Comparison of ENCODE assay signal across 33 cellular contexts in genomic region chr12:84954415-84954814, GRCh38. TPM values are rescaled to one million over a fixed set of nuclear protein-coding genes. Genes with fewer than 3 reads are reported as not detected.
"Had no signal": no experiment of that assay in that cellular context is flagged by ENCODE, and none has a peak within 500 bp of the region (broad histone marks: within the 10 kb centered on the region; RNA-seq: fewer than 3 reads in every experiment).

No MANE protein-coding gene starts in this region.

- H3K36me3 Mint-ChIP-seq: activated CD8-positive, alpha-beta memory T cell treated with anti-CD3 and anti-CD28 coated beads, Interleukin-2, amount 10 ng/mL, durations not matched to agents 7 days and 5 days; activated naive CD8-positive, alpha-beta T cell treated with anti-CD3 and anti-CD28 coated beads for 36 hours had no signal

- H3K27ac Mint-ChIP-seq: activated CD4-positive, alpha-beta memory T cell treated with anti-CD3 and anti-CD28 coated beads, Interleukin-2, amount 10 ng/mL, durations not matched to agents 7 days and 5 days; activated CD8-positive, alpha-beta memory T cell treated with anti-CD3 and anti-CD28 coated beads, Interleukin-2, amount 10 ng/mL, durations not matched to agents 7 days and 5 days; activated naive CD8-positive, alpha-beta T cell treated with anti-CD3 and anti-CD28 coated beads for 36 hours; activated T-cell treated with anti-CD3 and anti-CD28 coated beads, Interleukin-2, amount 50 U/mL, for 72 hours; activated T-helper 17 cell treated with anti-CD3 and anti-CD28 coated beads, Interleukin-2, amount 50 U/mL, for 72 hours had no signal

- H3K4me1 ChIP-seq: SJCRH30 had no signal

- H3K9me3 Mint-ChIP-seq: activated CD4-positive, alpha-beta memory T cell treated with anti-CD3 and anti-CD28 coated beads, Interleukin-2, amount 10 ng/mL, durations not matched to agents 7 days and 5 days; activated naive CD8-positive, alpha-beta T cell treated with anti-CD3 and anti-CD28 coated beads for 36 hours; activated T-helper 17 cell treated with anti-CD3 and anti-CD28 coated beads, Interleukin-2, amount 50 U/mL, for 72 hours had no signal

- H3K9me3 ChIP-seq: SJCRH30 had no signal

- H3K36me3 ChIP-seq: SJCRH30, WERI-Rb-1 had no signal

- H3K27ac ChIP-seq: SJCRH30, SK-N-MC, WERI-Rb-1 had no signal

- ATAC-seq: activated CD8-positive, alpha-beta memory T cell treated with anti-CD3 and anti-CD28 coated beads, Interleukin-2, amount 10 ng/mL, durations not matched to agents 7 days and 5 days; activated T-cell treated with anti-CD3 and anti-CD28 coated beads, Interleukin-2, amount 50 U/mL, for 72 hours; activated T-helper 17 cell treated with anti-CD3 and anti-CD28 coated beads, Interleukin-2, amount 50 U/mL, for 72 hours had no signal

- H3K4me1 Mint-ChIP-seq: activated CD4-positive, alpha-beta memory T cell treated with anti-CD3 and anti-CD28 coated beads, Interleukin-2, amount 10 ng/mL, durations not matched to agents 7 days and 5 days; activated CD8-positive, alpha-beta memory T cell treated with anti-CD3 and anti-CD28 coated beads, Interleukin-2, amount 10 ng/mL, durations not matched to agents 7 days and 5 days; activated naive CD8-positive, alpha-beta T cell treated with anti-CD3 and anti-CD28 coated beads for 36 hours; activated T-helper 17 cell treated with anti-CD3 and anti-CD28 coated beads, Interleukin-2, amount 50 U/mL, for 72 hours had no signal

- H3K4me3 Mint-ChIP-seq: activated CD4-positive, alpha-beta memory T cell treated with anti-CD3 and anti-CD28 coated beads, Interleukin-2, amount 10 ng/mL, durations not matched to agents 7 days and 5 days; activated CD8-positive, alpha-beta memory T cell treated with anti-CD3 and anti-CD28 coated beads, Interleukin-2, amount 10 ng/mL, durations not matched to agents 7 days and 5 days; activated naive CD8-positive, alpha-beta T cell treated with anti-CD3 and anti-CD28 coated beads for 36 hours; activated T-cell treated with anti-CD3 and anti-CD28 coated beads, Interleukin-2, amount 50 U/mL, for 72 hours; activated T-helper 17 cell treated with anti-CD3 and anti-CD28 coated beads, Interleukin-2, amount 50 U/mL, for 72 hours had no signal

- H3K27me3 ChIP-seq: SJCRH30 had no signal

- H3K27me3 Mint-ChIP-seq: activated CD4-positive, alpha-beta memory T cell treated with anti-CD3 and anti-CD28 coated beads, Interleukin-2, amount 10 ng/mL, durations not matched to agents 7 days and 5 days; activated CD8-positive, alpha-beta memory T cell treated with anti-CD3 and anti-CD28 coated beads, Interleukin-2, amount 10 ng/mL, durations not matched to agents 7 days and 5 days; activated naive CD8-positive, alpha-beta T cell treated with anti-CD3 and anti-CD28 coated beads for 36 hours; activated T-helper 17 cell treated with anti-CD3 and anti-CD28 coated beads, Interleukin-2, amount 50 U/mL, for 72 hours had no signal

- DNase-seq: activated CD4-positive, alpha-beta memory T cell treated with anti-CD3 and anti-CD28 coated beads, Interleukin-2, amount 10 ng/mL, durations not matched to agents 7 days and 5 days; activated CD4-positive, alpha-beta T cell treated with anti-CD3 and anti-CD28 coated beads for 1 hour; activated CD4-positive, alpha-beta T cell treated with anti-CD3 and anti-CD28 coated beads for 48 hours; activated CD4-positive, CD25-positive, alpha-beta regulatory T cell; activated CD8-positive, alpha-beta memory T cell treated with anti-CD3 and anti-CD28 coated beads for 24 hours; activated CD8-positive, alpha-beta memory T cell treated with anti-CD3 and anti-CD28 coated beads, Interleukin-2, amount 10 ng/mL, durations not matched to agents 7 days and 5 days; activated effector memory CD4-positive, alpha-beta T cell treated with anti-CD3 and anti-CD28 coated beads, Interleukin-2, amount 50 U/mL, for 16 hours; activated naive CD4-positive, alpha-beta T cell; activated naive CD4-positive, alpha-beta T cell treated with anti-CD3 and anti-CD28 coated beads, Interleukin-2, amount 50 U/mL, for 16 hours; activated naive CD8-positive, alpha-beta T cell treated with anti-CD3 and anti-CD28 coated beads for 36 hours; activated T-cell treated with anti-CD3 and anti-CD28 coated beads, Interleukin-2, amount 50 U/mL, for 1 hour; activated T-cell treated with anti-CD3 and anti-CD28 coated beads, Interleukin-2, amount 50 U/mL, for 72 hours; amniotic stem cell; aorta; caudate nucleus; cerebellar nuclear complex; MM.1S; MV-4-11; NCI-H1092; NCI-H1436 treated with DMSO at 0.1 percent for 48 hours; NCI-H1694 treated with DMSO at 0.1 percent for 48 hours; NCI-H2029; NCI-H345; NCI-H524 treated with DMSO at 0.1 percent for 48 hours; NK-92 treated with Interleukin-12 subunit alpha and Interleukin-12 subunit beta, amount 100 ng/mL, for 24 hours; SHP77; SJCRH30; T1000; WERI-Rb-1 had no signal

- H3K4me3 ChIP-seq: SJCRH30, SK-N-MC had no signal

RNA-seq across cellular contexts. Expression of gene SLC6A15, which starts 41.8 kb away (rescaled TPM):
- total RNA-seq: activated CD4-positive, alpha-beta memory T cell treated with anti-CD3 and anti-CD28 coated beads, Interleukin-2, amount 10 ng/mL, durations not matched to agents 7 days and 5 days; activated CD8-positive, alpha-beta memory T cell treated with anti-CD3 and anti-CD28 coated beads, Interleukin-2, amount 10 ng/mL, durations not matched to agents 7 days and 5 days; T-helper 1 cell treated with Interleukin-12 subunit alpha and Interleukin-12 subunit beta and Interleukin-4 antibody, amounts not matched to agents 30 ng/mL and 1 ng/mL, for 36 hours; T-helper 2 cell treated with Interferon-gamma antibody and Interleukin-4, amounts not matched to agents 100 ng/mL and 5 ng/mL, for 36 hours had no signal
- polyA plus RNA-seq: aorta had no signal
